Comparison of ENCODE assay signal across 7 cellular contexts in genomic region chr6:143449731-143450452, GRCh38. TPM values are rescaled to one million over a fixed set of nuclear protein-coding genes. Genes with fewer than 3 reads are reported as not detected.
DNase-seq lines count a peak whose midpoint lies in the region; ATAC-seq and TF ChIP-seq lines count a peak whose summit lies in the region.

No MANE protein-coding gene starts in this region.

- H3K27me3 Mint-ChIP-seq in activated CD4-positive, alpha-beta memory T cell treated with anti-CD3 and anti-CD28 coated beads, Interleukin-2, amount 10 ng/mL, durations not matched to agents 7 days and 5 days: no peaks in the 10 kb centered on the region
- no peaks in the 10 kb centered on the region for H3K27me3 Mint-ChIP-seq in naive B cell

- peak overlapping the region; percentile 18 for H3K27ac ChIP-seq in urinary bladder (ENCODE audit: low read depth)

- peak overlapping the region; percentile 92 for H3K27ac Mint-ChIP-seq in activated CD4-positive, alpha-beta memory T cell treated with anti-CD3 and anti-CD28 coated beads, Interleukin-2, amount 10 ng/mL, durations not matched to agents 7 days and 5 days
- H3K27ac Mint-ChIP-seq in naive B cell: peak overlapping the region; percentile 80 to 99 (median 98)

- H3K4me3 ChIP-seq in epithelial cell of proximal tubule (ENCODE audit: low read depth, low read length): peak overlapping the region; percentile 96
- H3K4me3 ChIP-seq in urinary bladder (ENCODE audit: low read depth, low read length): peak overlapping the region; percentile 62

- no peak for TF ChIP-seq CTCF in epithelial cell of proximal tubule (conservative IDR thresholded peaks at IDR 0.05; ENCODE audit: low read depth, low read length)

- peaks cover 3% of the 10 kb centered on the region for H3K36me3 Mint-ChIP-seq in activated CD4-positive, alpha-beta memory T cell treated with anti-CD3 and anti-CD28 coated beads, Interleukin-2, amount 10 ng/mL, durations not matched to agents 7 days and 5 days (ENCODE audit: low read depth)
- peaks cover 0 to 4% of the 10 kb centered on the region in 2 donors for H3K36me3 Mint-ChIP-seq in naive B cell

- H3K36me3 ChIP-seq in urinary bladder (ENCODE audit: insufficient read depth): peaks cover 4% of the 10 kb centered on the region

- peak overlapping the region; percentile 92 for H3K4me3 Mint-ChIP-seq in activated CD4-positive, alpha-beta memory T cell treated with anti-CD3 and anti-CD28 coated beads, Interleukin-2, amount 10 ng/mL, durations not matched to agents 7 days and 5 days
- peak overlapping the region; percentile 97 to 100 (median 100) for H3K4me3 Mint-ChIP-seq in naive B cell

- POLR2A ChIA-PET in activated CD4-positive, alpha-beta memory T cell treated with anti-CD3 and anti-CD28 coated beads, Interleukin-2, amount 10 ng/mL, durations not matched to agents 7 days and 5 days (lab: Charles Lee): interaction anchor here (0.7 to 5.2 kb wide), 25 partner anchors 8 to 614 kb away, joined by 3 to 45 read pairs (median 5); partner anchors contain the start of genes FUCA2, HIVEP2 and LTV1

- ATAC-seq in GM21825 (IDR thresholded peaks at IDR 0.05; ENCODE audit: unreplicated experiment) (peak; percentile 11), naive B cell (ENCODE audit: low read depth in 2 of 2) (peak in 1 of 2 donors; percentile 5)

- no peaks in the 10 kb centered on the region for H3K9me3 Mint-ChIP-seq in activated CD4-positive, alpha-beta memory T cell treated with anti-CD3 and anti-CD28 coated beads, Interleukin-2, amount 10 ng/mL, durations not matched to agents 7 days and 5 days
- no peaks in the 10 kb centered on the region for H3K9me3 Mint-ChIP-seq in naive B cell

- DNase-seq in GDM1 (lab: John Stamatoyannopoulos, UW) (peak; percentile 60), LoVo (ENCODE audit: low spot score) (peak; percentile 32), epithelial cell of proximal tubule (ENCODE audit: low read depth) (no peak), naive B cell (peak; percentile 40)
- DNase-seq in activated CD4-positive, alpha-beta memory T cell treated with anti-CD3 and anti-CD28 coated beads, Interleukin-2, amount 10 ng/mL, durations not matched to agents 7 days and 5 days: peak; percentile 40

- H3K4me1 Mint-ChIP-seq in activated CD4-positive, alpha-beta memory T cell treated with anti-CD3 and anti-CD28 coated beads, Interleukin-2, amount 10 ng/mL, durations not matched to agents 7 days and 5 days: peaks cover 40% of the 10 kb centered on the region
- peaks cover 26 to 29% (median 29%) of the 10 kb centered on the region in 3 donors for H3K4me1 Mint-ChIP-seq in naive B cell

- H3K4me1 ChIP-seq in urinary bladder (ENCODE audit: insufficient read depth): peaks cover 1% of the 10 kb centered on the region

- CTCF ChIA-PET in activated CD4-positive, alpha-beta memory T cell treated with anti-CD3 and anti-CD28 coated beads, Interleukin-2, amount 10 ng/mL, durations not matched to agents 7 days and 5 days (lab: Charles Lee): interaction anchor here (0.7 to 1.2 kb wide), 6 partner anchors 8 to 125 kb away, joined by 3 to 7 read pairs (median 3); no protein-coding TSS in a partner anchor

- whole genome bisulfite sequencing in urinary bladder: 4% methylated on average over 18 of the region's 18 CpGs

RNA-seq across cellular contexts. Expression of gene ADAT2, which starts 0.6 kb away (rescaled TPM):
- total RNA-seq in activated CD4-positive, alpha-beta memory T cell treated with anti-CD3 and anti-CD28 coated beads, Interleukin-2, amount 10 ng/mL, durations not matched to agents 7 days and 5 days: 10 to 100 TPM; 19.4 to 20.1 TPM
- total RNA-seq in epithelial cell of proximal tubule (4.9 and 6.3 TPM in 2 replicates), urinary bladder (6.9 TPM)
- polyA plus RNA-seq in naive B cell (ENCODE audit: low read depth in 6 of 6) (1 to 10 TPM; 1.8 to 2.2 (median 2.0) TPM), urinary bladder (3.0 TPM)

RNA-seq across cellular contexts. Expression of gene PEX3, which starts 0.7 kb away (rescaled TPM):
- 10 to 100 TPM; 14.1 to 15.9 TPM for total RNA-seq in activated CD4-positive, alpha-beta memory T cell treated with anti-CD3 and anti-CD28 coated beads, Interleukin-2, amount 10 ng/mL, durations not matched to agents 7 days and 5 days
- total RNA-seq in epithelial cell of proximal tubule (7.8 and 12.6 TPM in 2 replicates), urinary bladder (32.5 TPM)
- polyA plus RNA-seq in naive B cell (ENCODE audit: low read depth in 6 of 6) (10 to 100 TPM; 19.5 to 36.4 (median 27.0) TPM), urinary bladder (14.8 TPM)
